Comparison of ENCODE assay signal across 1 cellular context in genomic region chr12:109736552-109737108, GRCh38.
TF ChIP-seq lines count a peak whose summit lies in the region.

No MANE protein-coding gene starts in this region.

TF ChIP-seq in K562, 482 proteins besides CTCF, POLR2A, EP300 and RAD21 (continued from another document and continues in another):
- TF ChIP-seq THAP12 (CRISPR knock-in tag; IDR thresholded peaks at IDR 0.05) (no peak), SREBF2 (CRISPR knock-in tag; IDR thresholded peaks at IDR 0.05) (no peak), FOXP4 (CRISPR knock-in tag; IDR thresholded peaks at IDR 0.05; ENCODE audit: borderline replicate concordance) (no peak), JUN (IDR thresholded peaks at IDR 0.05; ENCODE audit: borderline replicate concordance, low read depth, low read length) (no peak), JUN (CRISPR knock-in tag; IDR thresholded peaks at IDR 0.05; ENCODE audit: borderline replicate concordance) (no peak), ZNF232 (CRISPR knock-in tag; IDR thresholded peaks at IDR 0.05) (no peak), YY1 (IDR thresholded peaks at IDR 0.05; ENCODE audit: borderline replicate concordance in 1 of 3, control insufficient read depth in 1 of 3, extremely low read depth in 1 of 3, insufficient read depth in 3 of 3, insufficient read length in 1 of 3, insufficient replicate concordance in 2 of 3, low read depth in 1 of 3, low read length in 2 of 3) (peak in 1 of 3 experiments; percentile 48), IFI16 (CRISPR knock-in tag; IDR thresholded peaks at IDR 0.05) (no peak), RFX1 (IDR thresholded peaks at IDR 0.05) (peak; percentile 90), MAFG (tag; conservative IDR thresholded peaks at IDR 0.05) (0 out of 2 replicates have a peak, but pooled peaks have one; percentile 4), EHMT2 (IDR thresholded peaks at IDR 0.05) (peak; percentile 97), GABPB1 (CRISPR knock-in tag; IDR thresholded peaks at IDR 0.05) (no peak), RBM25 (IDR thresholded peaks at IDR 0.05; ENCODE audit: low read depth, low read length, severe bottlenecking) (no peak), MYC (IDR thresholded peaks at IDR 0.05; ENCODE audit: low read depth, low read length) (no peak), MYC (CRISPR knock-in tag; IDR thresholded peaks at IDR 0.05; ENCODE audit: borderline replicate concordance, low read depth) (no peak), STAT5B (CRISPR knock-in tag; IDR thresholded peaks at IDR 0.05) (no peak), ESRRB (CRISPR knock-in tag; IDR thresholded peaks at IDR 0.05; ENCODE audit: borderline replicate concordance) (no peak), CREM (IDR thresholded peaks at IDR 0.05; ENCODE audit: low read depth) (peak; percentile 86), GABPA (tag; conservative IDR thresholded peaks at IDR 0.05; ENCODE audit: low read depth) (no peak), ATF4 (CRISPR knock-in tag; IDR thresholded peaks at IDR 0.05) (no peak), ZKSCAN1 (IDR thresholded peaks at IDR 0.05; ENCODE audit: low read depth, low read length) (0 out of 2 replicates have a peak, but pooled peaks have one; percentile 15), FOS (IDR thresholded peaks at IDR 0.05; ENCODE audit: extremely low read depth, insufficient read length) (no peak), MNT (conservative IDR thresholded peaks at IDR 0.05) (peak in 1 of 2 experiments; percentile 34; a peak in 1 of 4 replicates), ILF3 (IDR thresholded peaks at IDR 0.05; ENCODE audit: borderline replicate concordance) (no peak), ZEB2 (IDR thresholded peaks at IDR 0.05) (no peak), ZNF263 (CRISPR knock-in tag; IDR thresholded peaks at IDR 0.05; ENCODE audit: borderline replicate concordance) (0 out of 2 replicates have a peak, but pooled peaks have one; percentile 32), REST (CRISPR knock-in tag; IDR thresholded peaks at IDR 0.05; ENCODE audit: low read depth) (peak; percentile 96), HCFC1 (IDR thresholded peaks at IDR 0.05; ENCODE audit: low read depth, low read length) (no peak), ZNF395 (CRISPR knock-in tag; IDR thresholded peaks at IDR 0.05) (no peak)
- TF ChIP-seq, protein P1, sequence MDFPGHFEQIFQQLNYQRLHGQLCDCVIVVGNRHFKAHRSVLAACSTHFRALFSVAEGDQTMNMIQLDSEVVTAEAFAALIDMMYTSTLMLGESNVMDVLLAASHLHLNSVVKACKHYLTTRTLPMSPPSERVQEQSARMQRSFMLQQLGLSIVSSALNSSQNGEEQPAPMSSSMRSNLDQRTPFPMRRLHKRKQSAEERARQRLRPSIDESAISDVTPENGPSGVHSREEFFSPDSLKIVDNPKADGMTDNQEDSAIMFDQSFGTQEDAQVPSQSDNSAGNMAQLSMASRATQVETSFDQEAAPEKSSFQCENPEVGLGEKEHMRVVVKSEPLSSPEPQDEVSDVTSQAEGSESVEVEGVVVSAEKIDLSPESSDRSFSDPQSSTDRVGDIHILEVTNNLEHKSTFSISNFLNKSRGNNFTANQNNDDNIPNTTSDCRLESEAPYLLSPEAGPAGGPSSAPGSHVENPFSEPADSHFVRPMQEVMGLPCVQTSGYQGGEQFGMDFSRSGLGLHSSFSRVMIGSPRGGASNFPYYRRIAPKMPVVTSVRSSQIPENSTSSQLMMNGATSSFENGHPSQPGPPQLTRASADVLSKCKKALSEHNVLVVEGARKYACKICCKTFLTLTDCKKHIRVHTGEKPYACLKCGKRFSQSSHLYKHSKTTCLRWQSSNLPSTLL (IDR thresholded peaks at IDR 0.05), result no peak
- TF ChIP-seq, protein P2, sequence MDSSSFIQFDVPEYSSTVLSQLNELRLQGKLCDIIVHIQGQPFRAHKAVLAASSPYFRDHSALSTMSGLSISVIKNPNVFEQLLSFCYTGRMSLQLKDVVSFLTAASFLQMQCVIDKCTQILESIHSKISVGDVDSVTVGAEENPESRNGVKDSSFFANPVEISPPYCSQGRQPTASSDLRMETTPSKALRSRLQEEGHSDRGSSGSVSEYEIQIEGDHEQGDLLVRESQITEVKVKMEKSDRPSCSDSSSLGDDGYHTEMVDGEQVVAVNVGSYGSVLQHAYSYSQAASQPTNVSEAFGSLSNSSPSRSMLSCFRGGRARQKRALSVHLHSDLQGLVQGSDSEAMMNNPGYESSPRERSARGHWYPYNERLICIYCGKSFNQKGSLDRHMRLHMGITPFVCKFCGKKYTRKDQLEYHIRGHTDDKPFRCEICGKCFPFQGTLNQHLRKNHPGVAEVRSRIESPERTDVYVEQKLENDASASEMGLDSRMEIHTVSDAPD (CRISPR knock-in tag; IDR thresholded peaks at IDR 0.05), result no peak
- TF ChIP-seq, protein P3, sequence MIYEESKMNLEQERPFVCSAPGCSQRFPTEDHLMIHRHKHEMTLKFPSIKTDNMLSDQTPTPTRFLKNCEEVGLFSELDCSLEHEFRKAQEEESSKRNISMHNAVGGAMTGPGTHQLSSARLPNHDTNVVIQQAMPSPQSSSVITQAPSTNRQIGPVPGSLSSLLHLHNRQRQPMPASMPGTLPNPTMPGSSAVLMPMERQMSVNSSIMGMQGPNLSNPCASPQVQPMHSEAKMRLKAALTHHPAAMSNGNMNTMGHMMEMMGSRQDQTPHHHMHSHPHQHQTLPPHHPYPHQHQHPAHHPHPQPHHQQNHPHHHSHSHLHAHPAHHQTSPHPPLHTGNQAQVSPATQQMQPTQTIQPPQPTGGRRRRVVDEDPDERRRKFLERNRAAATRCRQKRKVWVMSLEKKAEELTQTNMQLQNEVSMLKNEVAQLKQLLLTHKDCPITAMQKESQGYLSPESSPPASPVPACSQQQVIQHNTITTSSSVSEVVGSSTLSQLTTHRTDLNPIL (CRISPR knock-in tag; IDR thresholded peaks at IDR 0.05), result no peak
- TF ChIP-seq, protein P4, sequence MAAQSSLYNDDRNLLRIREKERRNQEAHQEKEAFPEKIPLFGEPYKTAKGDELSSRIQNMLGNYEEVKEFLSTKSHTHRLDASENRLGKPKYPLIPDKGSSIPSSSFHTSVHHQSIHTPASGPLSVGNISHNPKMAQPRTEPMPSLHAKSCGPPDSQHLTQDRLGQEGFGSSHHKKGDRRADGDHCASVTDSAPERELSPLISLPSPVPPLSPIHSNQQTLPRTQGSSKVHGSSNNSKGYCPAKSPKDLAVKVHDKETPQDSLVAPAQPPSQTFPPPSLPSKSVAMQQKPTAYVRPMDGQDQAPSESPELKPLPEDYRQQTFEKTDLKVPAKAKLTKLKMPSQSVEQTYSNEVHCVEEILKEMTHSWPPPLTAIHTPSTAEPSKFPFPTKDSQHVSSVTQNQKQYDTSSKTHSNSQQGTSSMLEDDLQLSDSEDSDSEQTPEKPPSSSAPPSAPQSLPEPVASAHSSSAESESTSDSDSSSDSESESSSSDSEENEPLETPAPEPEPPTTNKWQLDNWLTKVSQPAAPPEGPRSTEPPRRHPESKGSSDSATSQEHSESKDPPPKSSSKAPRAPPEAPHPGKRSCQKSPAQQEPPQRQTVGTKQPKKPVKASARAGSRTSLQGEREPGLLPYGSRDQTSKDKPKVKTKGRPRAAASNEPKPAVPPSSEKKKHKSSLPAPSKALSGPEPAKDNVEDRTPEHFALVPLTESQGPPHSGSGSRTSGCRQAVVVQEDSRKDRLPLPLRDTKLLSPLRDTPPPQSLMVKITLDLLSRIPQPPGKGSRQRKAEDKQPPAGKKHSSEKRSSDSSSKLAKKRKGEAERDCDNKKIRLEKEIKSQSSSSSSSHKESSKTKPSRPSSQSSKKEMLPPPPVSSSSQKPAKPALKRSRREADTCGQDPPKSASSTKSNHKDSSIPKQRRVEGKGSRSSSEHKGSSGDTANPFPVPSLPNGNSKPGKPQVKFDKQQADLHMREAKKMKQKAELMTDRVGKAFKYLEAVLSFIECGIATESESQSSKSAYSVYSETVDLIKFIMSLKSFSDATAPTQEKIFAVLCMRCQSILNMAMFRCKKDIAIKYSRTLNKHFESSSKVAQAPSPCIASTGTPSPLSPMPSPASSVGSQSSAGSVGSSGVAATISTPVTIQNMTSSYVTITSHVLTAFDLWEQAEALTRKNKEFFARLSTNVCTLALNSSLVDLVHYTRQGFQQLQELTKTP (IDR thresholded peaks at IDR 0.05; ENCODE audit: low read depth in 1 of 2, partially characterized antibody in 2 of 2), result peak in 1 of 2 experiments; percentile 64
